Comparison of ENCODE assay signal across 1 cellular context in the genomic region with DNA sequence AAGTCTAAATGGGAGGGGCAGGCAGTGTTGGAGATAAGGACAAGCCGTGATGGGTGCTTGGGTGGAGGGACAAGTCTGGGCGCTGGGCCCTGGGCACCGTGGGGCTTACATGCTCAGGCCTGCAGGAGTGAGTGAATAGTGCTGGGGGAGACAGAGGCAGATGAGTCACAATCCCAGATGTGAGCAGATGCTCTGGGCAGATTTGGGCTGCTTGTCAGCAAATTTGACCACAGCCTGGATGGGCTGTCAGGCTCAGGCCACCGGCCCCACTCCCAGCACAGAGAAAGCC.
TF ChIP-seq lines count a peak whose summit lies in the region.

No MANE protein-coding gene starts in this region.

TF ChIP-seq in K562, 482 proteins besides CTCF, POLR2A, EP300 and RAD21 (continued from another document and continues in another):
- TF ChIP-seq, protein P1, sequence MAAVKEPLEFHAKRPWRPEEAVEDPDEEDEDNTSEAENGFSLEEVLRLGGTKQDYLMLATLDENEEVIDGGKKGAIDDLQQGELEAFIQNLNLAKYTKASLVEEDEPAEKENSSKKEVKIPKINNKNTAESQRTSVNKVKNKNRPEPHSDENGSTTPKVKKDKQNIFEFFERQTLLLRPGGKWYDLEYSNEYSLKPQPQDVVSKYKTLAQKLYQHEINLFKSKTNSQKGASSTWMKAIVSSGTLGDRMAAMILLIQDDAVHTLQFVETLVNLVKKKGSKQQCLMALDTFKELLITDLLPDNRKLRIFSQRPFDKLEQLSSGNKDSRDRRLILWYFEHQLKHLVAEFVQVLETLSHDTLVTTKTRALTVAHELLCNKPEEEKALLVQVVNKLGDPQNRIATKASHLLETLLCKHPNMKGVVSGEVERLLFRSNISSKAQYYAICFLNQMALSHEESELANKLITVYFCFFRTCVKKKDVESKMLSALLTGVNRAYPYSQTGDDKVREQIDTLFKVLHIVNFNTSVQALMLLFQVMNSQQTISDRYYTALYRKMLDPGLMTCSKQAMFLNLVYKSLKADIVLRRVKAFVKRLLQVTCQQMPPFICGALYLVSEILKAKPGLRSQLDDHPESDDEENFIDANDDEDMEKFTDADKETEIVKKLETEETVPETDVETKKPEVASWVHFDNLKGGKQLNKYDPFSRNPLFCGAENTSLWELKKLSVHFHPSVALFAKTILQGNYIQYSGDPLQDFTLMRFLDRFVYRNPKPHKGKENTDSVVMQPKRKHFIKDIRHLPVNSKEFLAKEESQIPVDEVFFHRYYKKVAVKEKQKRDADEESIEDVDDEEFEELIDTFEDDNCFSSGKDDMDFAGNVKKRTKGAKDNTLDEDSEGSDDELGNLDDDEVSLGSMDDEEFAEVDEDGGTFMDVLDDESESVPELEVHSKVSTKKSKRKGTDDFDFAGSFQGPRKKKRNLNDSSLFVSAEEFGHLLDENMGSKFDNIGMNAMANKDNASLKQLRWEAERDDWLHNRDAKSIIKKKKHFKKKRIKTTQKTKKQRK (IDR thresholded peaks at IDR 0.05; ENCODE audit: borderline replicate concordance, low read depth, low read length) = no peak
- TF ChIP-seq MAFF (IDR thresholded peaks at IDR 0.05; ENCODE audit: low read length) = peak; percentile 69
- TF ChIP-seq FOS (IDR thresholded peaks at IDR 0.05; ENCODE audit: extremely low read depth, insufficient read length) = peak; percentile 69
- no peak; the same call in 1 of the 2 replicates for TF ChIP-seq PHF21A (IDR thresholded peaks at IDR 0.05; ENCODE audit: borderline replicate concordance, low read depth)
- TF ChIP-seq ZNF780A (CRISPR knock-in tag; IDR thresholded peaks at IDR 0.05) = no peak
- TF ChIP-seq, protein P2, sequence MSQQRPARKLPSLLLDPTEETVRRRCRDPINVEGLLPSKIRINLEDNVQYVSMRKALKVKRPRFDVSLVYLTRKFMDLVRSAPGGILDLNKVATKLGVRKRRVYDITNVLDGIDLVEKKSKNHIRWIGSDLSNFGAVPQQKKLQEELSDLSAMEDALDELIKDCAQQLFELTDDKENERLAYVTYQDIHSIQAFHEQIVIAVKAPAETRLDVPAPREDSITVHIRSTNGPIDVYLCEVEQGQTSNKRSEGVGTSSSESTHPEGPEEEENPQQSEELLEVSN (IDR thresholded peaks at IDR 0.05; ENCODE audit: borderline replicate concordance in 1 of 2, extremely low read depth in 1 of 2, insufficient read depth in 1 of 2, insufficient read length in 1 of 2, low read depth in 1 of 2, low read length in 1 of 2, poor library complexity in 1 of 2, severe bottlenecking in 1 of 2) = peak in 1 of 2 experiments; percentile 14
- TF ChIP-seq MTA2 (IDR thresholded peaks at IDR 0.05; ENCODE audit: low read depth) = peak; percentile 86
- TF ChIP-seq, protein P3, sequence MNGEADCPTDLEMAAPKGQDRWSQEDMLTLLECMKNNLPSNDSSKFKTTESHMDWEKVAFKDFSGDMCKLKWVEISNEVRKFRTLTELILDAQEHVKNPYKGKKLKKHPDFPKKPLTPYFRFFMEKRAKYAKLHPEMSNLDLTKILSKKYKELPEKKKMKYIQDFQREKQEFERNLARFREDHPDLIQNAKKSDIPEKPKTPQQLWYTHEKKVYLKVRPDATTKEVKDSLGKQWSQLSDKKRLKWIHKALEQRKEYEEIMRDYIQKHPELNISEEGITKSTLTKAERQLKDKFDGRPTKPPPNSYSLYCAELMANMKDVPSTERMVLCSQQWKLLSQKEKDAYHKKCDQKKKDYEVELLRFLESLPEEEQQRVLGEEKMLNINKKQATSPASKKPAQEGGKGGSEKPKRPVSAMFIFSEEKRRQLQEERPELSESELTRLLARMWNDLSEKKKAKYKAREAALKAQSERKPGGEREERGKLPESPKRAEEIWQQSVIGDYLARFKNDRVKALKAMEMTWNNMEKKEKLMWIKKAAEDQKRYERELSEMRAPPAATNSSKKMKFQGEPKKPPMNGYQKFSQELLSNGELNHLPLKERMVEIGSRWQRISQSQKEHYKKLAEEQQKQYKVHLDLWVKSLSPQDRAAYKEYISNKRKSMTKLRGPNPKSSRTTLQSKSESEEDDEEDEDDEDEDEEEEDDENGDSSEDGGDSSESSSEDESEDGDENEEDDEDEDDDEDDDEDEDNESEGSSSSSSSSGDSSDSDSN (IDR thresholded peaks at IDR 0.05; ENCODE audit: borderline replicate concordance in 1 of 2, low read depth in 2 of 2, low read length in 2 of 2) = no peak; a peak in 1 of 4 replicates
- TF ChIP-seq, protein P4, sequence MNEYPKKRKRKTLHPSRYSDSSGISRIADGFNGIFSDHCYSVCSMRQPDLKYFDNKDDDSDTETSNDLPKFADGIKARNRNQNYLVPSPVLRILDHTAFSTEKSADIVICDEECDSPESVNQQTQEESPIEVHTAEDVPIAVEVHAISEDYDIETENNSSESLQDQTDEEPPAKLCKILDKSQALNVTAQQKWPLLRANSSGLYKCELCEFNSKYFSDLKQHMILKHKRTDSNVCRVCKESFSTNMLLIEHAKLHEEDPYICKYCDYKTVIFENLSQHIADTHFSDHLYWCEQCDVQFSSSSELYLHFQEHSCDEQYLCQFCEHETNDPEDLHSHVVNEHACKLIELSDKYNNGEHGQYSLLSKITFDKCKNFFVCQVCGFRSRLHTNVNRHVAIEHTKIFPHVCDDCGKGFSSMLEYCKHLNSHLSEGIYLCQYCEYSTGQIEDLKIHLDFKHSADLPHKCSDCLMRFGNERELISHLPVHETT (CRISPR knock-in tag; conservative IDR thresholded peaks at IDR 0.05 in 1 of 2, IDR thresholded peaks at IDR 0.05 in 1 of 2) = peak in 1 of 2 experiments; percentile 65; a peak in 1 of 4 replicates
- TF ChIP-seq, protein P5, sequence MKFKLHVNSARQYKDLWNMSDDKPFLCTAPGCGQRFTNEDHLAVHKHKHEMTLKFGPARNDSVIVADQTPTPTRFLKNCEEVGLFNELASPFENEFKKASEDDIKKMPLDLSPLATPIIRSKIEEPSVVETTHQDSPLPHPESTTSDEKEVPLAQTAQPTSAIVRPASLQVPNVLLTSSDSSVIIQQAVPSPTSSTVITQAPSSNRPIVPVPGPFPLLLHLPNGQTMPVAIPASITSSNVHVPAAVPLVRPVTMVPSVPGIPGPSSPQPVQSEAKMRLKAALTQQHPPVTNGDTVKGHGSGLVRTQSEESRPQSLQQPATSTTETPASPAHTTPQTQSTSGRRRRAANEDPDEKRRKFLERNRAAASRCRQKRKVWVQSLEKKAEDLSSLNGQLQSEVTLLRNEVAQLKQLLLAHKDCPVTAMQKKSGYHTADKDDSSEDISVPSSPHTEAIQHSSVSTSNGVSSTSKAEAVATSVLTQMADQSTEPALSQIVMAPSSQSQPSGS (CRISPR knock-in tag; IDR thresholded peaks at IDR 0.05) = no peak
- TF ChIP-seq YY1 (IDR thresholded peaks at IDR 0.05; ENCODE audit: borderline replicate concordance in 1 of 3, control insufficient read depth in 1 of 3, extremely low read depth in 1 of 3, insufficient read depth in 3 of 3, insufficient read length in 1 of 3, insufficient replicate concordance in 2 of 3, low read depth in 1 of 3, low read length in 2 of 3) = peak in 1 of 3 experiments; percentile 48
- TF ChIP-seq TAF7 (tag; IDR thresholded peaks at IDR 0.05) = 0 out of 2 replicates have a peak, but pooled peaks have one; percentile 8
- TF ChIP-seq KLF16 (IDR thresholded peaks at IDR 0.05) = peak; percentile 78
- TF ChIP-seq, protein P6, sequence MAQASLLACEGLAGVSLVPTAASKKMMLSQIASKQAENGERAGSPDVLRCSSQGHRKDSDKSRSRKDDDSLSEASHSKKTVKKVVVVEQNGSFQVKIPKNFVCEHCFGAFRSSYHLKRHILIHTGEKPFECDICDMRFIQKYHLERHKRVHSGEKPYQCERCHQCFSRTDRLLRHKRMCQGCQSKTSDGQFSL (CRISPR knock-in tag; IDR thresholded peaks at IDR 0.05) = peak; percentile 83
- TF ChIP-seq, protein P6 (tag; IDR thresholded peaks at IDR 0.05) = no peak
- TF ChIP-seq RFX7 (CRISPR knock-in tag; IDR thresholded peaks at IDR 0.05) = no peak
- no peak for TF ChIP-seq SETDB1 (IDR thresholded peaks at IDR 0.05; ENCODE audit: low read length)
- TF ChIP-seq, protein P7, sequence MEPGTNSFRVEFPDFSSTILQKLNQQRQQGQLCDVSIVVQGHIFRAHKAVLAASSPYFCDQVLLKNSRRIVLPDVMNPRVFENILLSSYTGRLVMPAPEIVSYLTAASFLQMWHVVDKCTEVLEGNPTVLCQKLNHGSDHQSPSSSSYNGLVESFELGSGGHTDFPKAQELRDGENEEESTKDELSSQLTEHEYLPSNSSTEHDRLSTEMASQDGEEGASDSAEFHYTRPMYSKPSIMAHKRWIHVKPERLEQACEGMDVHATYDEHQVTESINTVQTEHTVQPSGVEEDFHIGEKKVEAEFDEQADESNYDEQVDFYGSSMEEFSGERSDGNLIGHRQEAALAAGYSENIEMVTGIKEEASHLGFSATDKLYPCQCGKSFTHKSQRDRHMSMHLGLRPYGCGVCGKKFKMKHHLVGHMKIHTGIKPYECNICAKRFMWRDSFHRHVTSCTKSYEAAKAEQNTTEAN (CRISPR knock-in tag; IDR thresholded peaks at IDR 0.05) = no peak
- TF ChIP-seq, protein P8, sequence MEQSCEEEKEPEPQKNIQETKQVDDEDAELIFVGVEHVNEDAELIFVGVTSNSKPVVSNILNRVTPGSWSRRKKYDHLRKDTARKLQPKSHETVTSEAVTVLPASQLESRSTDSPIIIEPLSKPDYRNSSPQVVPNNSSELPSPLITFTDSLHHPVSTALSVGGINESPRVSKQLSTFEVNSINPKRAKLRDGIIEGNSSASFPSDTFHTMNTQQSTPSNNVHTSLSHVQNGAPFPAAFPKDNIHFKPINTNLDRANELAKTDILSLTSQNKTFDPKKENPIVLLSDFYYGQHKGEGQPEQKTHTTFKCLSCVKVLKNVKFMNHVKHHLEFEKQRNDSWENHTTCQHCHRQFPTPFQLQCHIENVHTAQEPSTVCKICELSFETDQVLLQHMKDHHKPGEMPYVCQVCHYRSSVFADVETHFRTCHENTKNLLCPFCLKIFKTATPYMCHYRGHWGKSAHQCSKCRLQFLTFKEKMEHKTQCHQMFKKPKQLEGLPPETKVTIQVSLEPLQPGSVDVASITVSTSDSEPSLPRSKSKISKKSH (CRISPR knock-in tag; IDR thresholded peaks at IDR 0.05) = no peak
- TF ChIP-seq, protein P9, sequence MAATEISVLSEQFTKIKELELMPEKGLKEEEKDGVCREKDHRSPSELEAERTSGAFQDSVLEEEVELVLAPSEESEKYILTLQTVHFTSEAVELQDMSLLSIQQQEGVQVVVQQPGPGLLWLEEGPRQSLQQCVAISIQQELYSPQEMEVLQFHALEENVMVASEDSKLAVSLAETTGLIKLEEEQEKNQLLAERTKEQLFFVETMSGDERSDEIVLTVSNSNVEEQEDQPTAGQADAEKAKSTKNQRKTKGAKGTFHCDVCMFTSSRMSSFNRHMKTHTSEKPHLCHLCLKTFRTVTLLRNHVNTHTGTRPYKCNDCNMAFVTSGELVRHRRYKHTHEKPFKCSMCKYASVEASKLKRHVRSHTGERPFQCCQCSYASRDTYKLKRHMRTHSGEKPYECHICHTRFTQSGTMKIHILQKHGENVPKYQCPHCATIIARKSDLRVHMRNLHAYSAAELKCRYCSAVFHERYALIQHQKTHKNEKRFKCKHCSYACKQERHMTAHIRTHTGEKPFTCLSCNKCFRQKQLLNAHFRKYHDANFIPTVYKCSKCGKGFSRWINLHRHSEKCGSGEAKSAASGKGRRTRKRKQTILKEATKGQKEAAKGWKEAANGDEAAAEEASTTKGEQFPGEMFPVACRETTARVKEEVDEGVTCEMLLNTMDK (IDR thresholded peaks at IDR 0.05; ENCODE audit: borderline replicate concordance, insufficient read depth, low read depth, low read length, poor library complexity, severe bottlenecking) = no peak
- TF ChIP-seq SMARCE1 (IDR thresholded peaks at IDR 0.05) = peak; percentile 99
- peak; percentile 88; the same call in 1 of the 2 replicates for TF ChIP-seq LCOR (CRISPR knock-in tag; IDR thresholded peaks at IDR 0.05)
- TF ChIP-seq MED1 (CRISPR knock-in tag; IDR thresholded peaks at IDR 0.05; ENCODE audit: borderline replicate concordance) = no peak
- TF ChIP-seq SNRNP70 (optimal IDR thresholded peaks at IDR 0.05; ENCODE audit: low read depth, low read length) = no peak
- TF ChIP-seq, protein P10, sequence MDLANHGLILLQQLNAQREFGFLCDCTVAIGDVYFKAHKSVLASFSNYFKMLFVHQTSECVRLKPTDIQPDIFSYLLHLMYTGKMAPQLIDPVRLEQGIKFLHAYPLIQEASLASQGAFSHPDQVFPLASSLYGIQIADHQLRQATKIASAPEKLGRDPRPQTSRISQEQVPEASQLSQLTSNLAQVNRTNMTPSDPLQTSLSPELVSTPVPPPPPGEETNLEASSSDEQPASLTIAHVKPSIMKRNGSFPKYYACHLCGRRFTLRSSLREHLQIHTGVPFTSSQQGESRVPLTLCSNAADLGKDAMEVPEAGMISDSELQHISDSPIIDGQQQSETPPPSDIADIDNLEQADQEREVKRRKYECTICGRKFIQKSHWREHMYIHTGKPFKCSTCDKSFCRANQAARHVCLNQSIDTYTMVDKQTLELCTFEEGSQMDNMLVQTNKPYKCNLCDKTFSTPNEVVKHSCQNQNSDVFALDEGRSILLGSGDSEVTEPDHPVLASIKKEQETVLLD (IDR thresholded peaks at IDR 0.05) = peak; percentile 72; the same call in 1 of the 2 replicates
- TF ChIP-seq MECOM (CRISPR knock-in tag; IDR thresholded peaks at IDR 0.05) = peak; percentile 39; the same call in 1 of the 2 replicates
- TF ChIP-seq HDAC8 (tag; IDR thresholded peaks at IDR 0.05) = no peak
- TF ChIP-seq, protein P11, sequence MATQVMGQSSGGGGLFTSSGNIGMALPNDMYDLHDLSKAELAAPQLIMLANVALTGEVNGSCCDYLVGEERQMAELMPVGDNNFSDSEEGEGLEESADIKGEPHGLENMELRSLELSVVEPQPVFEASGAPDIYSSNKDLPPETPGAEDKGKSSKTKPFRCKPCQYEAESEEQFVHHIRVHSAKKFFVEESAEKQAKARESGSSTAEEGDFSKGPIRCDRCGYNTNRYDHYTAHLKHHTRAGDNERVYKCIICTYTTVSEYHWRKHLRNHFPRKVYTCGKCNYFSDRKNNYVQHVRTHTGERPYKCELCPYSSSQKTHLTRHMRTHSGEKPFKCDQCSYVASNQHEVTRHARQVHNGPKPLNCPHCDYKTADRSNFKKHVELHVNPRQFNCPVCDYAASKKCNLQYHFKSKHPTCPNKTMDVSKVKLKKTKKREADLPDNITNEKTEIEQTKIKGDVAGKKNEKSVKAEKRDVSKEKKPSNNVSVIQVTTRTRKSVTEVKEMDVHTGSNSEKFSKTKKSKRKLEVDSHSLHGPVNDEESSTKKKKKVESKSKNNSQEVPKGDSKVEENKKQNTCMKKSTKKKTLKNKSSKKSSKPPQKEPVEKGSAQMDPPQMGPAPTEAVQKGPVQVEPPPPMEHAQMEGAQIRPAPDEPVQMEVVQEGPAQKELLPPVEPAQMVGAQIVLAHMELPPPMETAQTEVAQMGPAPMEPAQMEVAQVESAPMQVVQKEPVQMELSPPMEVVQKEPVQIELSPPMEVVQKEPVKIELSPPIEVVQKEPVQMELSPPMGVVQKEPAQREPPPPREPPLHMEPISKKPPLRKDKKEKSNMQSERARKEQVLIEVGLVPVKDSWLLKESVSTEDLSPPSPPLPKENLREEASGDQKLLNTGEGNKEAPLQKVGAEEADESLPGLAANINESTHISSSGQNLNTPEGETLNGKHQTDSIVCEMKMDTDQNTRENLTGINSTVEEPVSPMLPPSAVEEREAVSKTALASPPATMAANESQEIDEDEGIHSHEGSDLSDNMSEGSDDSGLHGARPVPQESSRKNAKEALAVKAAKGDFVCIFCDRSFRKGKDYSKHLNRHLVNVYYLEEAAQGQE (CRISPR knock-in tag; IDR thresholded peaks at IDR 0.05; ENCODE audit: low read depth) = no peak
